ENCODE assay signal across 7 cellular contexts in the genomic region with DNA sequence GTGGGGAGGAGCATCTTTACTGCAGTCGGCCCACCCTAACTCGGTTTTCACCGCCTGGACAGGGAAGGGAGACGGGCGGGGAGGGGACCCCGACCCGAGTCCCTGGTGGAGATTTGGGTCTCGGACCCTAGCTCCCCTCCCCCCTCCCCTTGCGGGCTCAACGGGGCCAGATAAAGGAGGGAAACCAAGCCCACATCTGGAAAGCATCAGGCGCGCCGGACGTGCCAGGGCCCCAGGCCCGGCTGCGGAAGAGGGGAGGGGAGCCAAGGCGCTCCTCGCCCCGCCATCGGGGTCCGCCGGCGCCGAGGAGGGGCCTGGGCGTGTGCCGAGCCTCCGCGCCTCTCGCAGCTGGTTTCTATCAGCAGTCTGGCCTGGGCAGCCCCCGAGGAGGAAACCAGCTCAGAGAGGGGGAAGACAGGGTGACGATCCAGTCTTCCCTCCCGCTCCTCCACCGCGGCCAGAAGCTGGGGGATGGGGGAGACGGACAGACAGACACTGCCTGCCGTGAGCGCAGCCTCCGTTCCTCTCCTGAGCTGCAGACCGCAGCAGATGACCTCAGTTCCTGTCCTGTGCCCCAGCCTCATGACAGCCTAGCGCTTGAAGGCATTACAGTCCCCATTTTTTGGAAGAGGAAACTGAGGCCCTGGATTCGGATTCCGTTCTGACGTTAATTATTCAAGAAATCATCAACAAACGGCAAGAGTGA. TPM values are rescaled to one million over a fixed set of nuclear protein-coding genes. Genes with fewer than 3 reads are reported as not detected.
DNase-seq lines count a peak whose midpoint lies in the region; ATAC-seq and TF ChIP-seq lines count a peak whose summit lies in the region.

No MANE protein-coding gene starts in this region.

- no peak overlapping the region for H2AFZ ChIP-seq in Karpas-422 (ENCODE audit: low read length)

- no peaks in the 10 kb centered on the region for H3K9me3 ChIP-seq in Karpas-422 (ENCODE audit: low read length)
- no peaks in the 10 kb centered on the region for H3K9me3 ChIP-seq in subcutaneous abdominal adipose tissue (ENCODE audit: control insufficient read depth in 5 of 5, low read length in 5 of 5)

- TF ChIP-seq CTCF in GM06990 (IDR thresholded peaks at IDR 0.05; ENCODE audit: insufficient read depth, low read length, poor library complexity, severe bottlenecking) = no peak
- no peak for TF ChIP-seq CTCF in astrocyte of the cerebellum (IDR thresholded peaks at IDR 0.05; ENCODE audit: low read depth, low read length, missing control alignments)

- H3K9ac ChIP-seq in Karpas-422 (ENCODE audit: low read length) = no peak overlapping the region
- H3K9ac ChIP-seq in subcutaneous abdominal adipose tissue (ENCODE audit: low read length in 5 of 5) = peak overlapping the region in 2 of 5 donors; percentile 35 to 61

- H3K4me3 ChIP-seq in GM06990 (replicated peaks; ENCODE audit: low read depth, low read length) (peak overlapping the region; percentile 54), Karpas-422 (ENCODE audit: low read length) (peak overlapping the region; percentile 30; the same call in 1 of the 2 replicates), astrocyte of the cerebellum (ENCODE audit: low read depth, low read length) (peak overlapping the region; percentile 45), subcutaneous abdominal adipose tissue (ENCODE audit: low read depth in 1 of 5, low read length in 5 of 5) (peak overlapping the region in 4 of 5 donors; percentile 27 to 61 (median 53))

- DNase-seq in GM06990 (ENCODE audit: extremely low read depth, insufficient read length) = no peak
- no peak for DNase-seq in Karpas-422
- DNase-seq in astrocyte of the cerebellum (ENCODE audit: low read depth) = no peak
- peak; percentile 54 for DNase-seq in iris pigment epithelial cell (ENCODE audit: low read depth)
- DNase-seq in NAMALWA (ENCODE audit: low spot score) = no peak

- no peaks in the 10 kb centered on the region for H3K36me3 ChIP-seq in GM06990 (ENCODE audit: control insufficient read depth, insufficient read depth, low read length)
- H3K36me3 ChIP-seq in Karpas-422 (ENCODE audit: insufficient read depth, low read length) = no peaks in the 10 kb centered on the region
- H3K36me3 ChIP-seq in subcutaneous abdominal adipose tissue (ENCODE audit: control insufficient read depth in 5 of 5, insufficient read depth in 5 of 5, low read length in 5 of 5) = no peaks in the 10 kb centered on the region

- H3K27me3 ChIP-seq in GM06990 (replicated peaks; ENCODE audit: control insufficient read depth, insufficient read depth, low read length) = no peaks in the 10 kb centered on the region
- H3K27me3 ChIP-seq in Karpas-422 (ENCODE audit: low read length) = 0 out of 2 replicates have a peak, but pooled peaks cover 3% of the 10 kb centered on the region
- H3K27me3 ChIP-seq in subcutaneous abdominal adipose tissue (ENCODE audit: control insufficient read depth in 5 of 5, insufficient read depth in 4 of 5, low read length in 5 of 5) = peaks cover 13 to 40% (median 23%) of the 10 kb centered on the region in 5 donors

- no peaks in the 10 kb centered on the region for H3K9me2 ChIP-seq in Karpas-422 (replicated peaks; ENCODE audit: insufficient read depth, low read length)

- H3K4me1 ChIP-seq in Karpas-422 (ENCODE audit: low read length) = peaks cover 35% of the 10 kb centered on the region
- H3K4me1 ChIP-seq in subcutaneous abdominal adipose tissue (ENCODE audit: control insufficient read depth in 5 of 5, insufficient read depth in 5 of 5, low read length in 5 of 5) = peaks cover 2 to 24% (median 22%) of the 10 kb centered on the region in 5 donors

- no peak overlapping the region for H3K27ac ChIP-seq in Karpas-422 (ENCODE audit: low read length)
- no peak overlapping the region for H3K27ac ChIP-seq in subcutaneous abdominal adipose tissue (ENCODE audit: low read depth, low read length)

- in situ Hi-C loops in astrocyte of the cerebellum (cut with HindIII; ENCODE audit: low sequenced_read_pairs) = no loop called here

- H4K20me1 ChIP-seq in Karpas-422 (ENCODE audit: insufficient read depth, low read depth, low read length) = 0 out of 2 replicates have a peak, but pooled peaks cover 5% of the 10 kb centered on the region

- H3K79me2 ChIP-seq in Karpas-422 (ENCODE audit: low read length) = no peaks in the 10 kb centered on the region

- H3K4me2 ChIP-seq in Karpas-422 (ENCODE audit: low read depth, low read length, poor library complexity, severe bottlenecking) = peak overlapping the region; percentile 53

- ATAC-seq in HG02852 (IDR thresholded peaks at IDR 0.05; ENCODE audit: unreplicated experiment) = no peak

RNA-seq across cellular contexts. Expression of gene GNG8, which starts 3.5 kb away (rescaled TPM):
- not detected in 2 replicates for total RNA-seq in Karpas-422 (2014; rRNA removed; shearing (Covaris generic); ENCODE audit: low replicate concordance)

RNA-seq across cellular contexts. Expression of gene PTGIR, which starts 14.6 kb away (rescaled TPM):
- not detected in 2 replicates for total RNA-seq in Karpas-422 (2014; rRNA removed; shearing (Covaris generic); ENCODE audit: low replicate concordance)

RNA-seq across cellular contexts. Expression of gene DACT3, which starts 21.5 kb away (rescaled TPM):
- 0.14 and 0.19 TPM in 2 replicates for total RNA-seq in Karpas-422 (2014; rRNA removed; shearing (Covaris generic); ENCODE audit: low replicate concordance)

RNA-seq across cellular contexts. Expression of gene CALM3, which starts 38.4 kb away (rescaled TPM):
- total RNA-seq in Karpas-422 (2014; rRNA removed; shearing (Covaris generic); ENCODE audit: low replicate concordance) = 103 and 122 TPM in 2 replicates
